9 cellular contexts compared by ENCODE assay signal in genomic region chr19:35031072-35031881, GRCh38. TPM values are rescaled to one million over a fixed set of nuclear protein-coding genes. Genes with fewer than 3 reads are reported as not detected.
DNase-seq lines count a peak whose midpoint lies in the region; ATAC-seq and TF ChIP-seq lines count a peak whose summit lies in the region.
"Had no signal": no experiment of that assay in that cellular context is flagged by ENCODE, and none has a peak within 500 bp of the region (broad histone marks: within the 10 kb centered on the region; RNA-seq: fewer than 3 reads in every experiment).

No MANE protein-coding gene starts in this region.

- no peak for TF ChIP-seq CTCF in Calu3 (IDR thresholded peaks at IDR 0.05; ENCODE audit: unreplicated experiment)
- TF ChIP-seq CTCF in mucosa of descending colon (IDR thresholded peaks at IDR 0.05), result no peak
- TF ChIP-seq CTCF in GM10248 (IDR thresholded peaks at IDR 0.05; ENCODE audit: control extremely low read depth, extremely low read depth, low read depth, missing control alignments), result no peak

- H3K27me3 Mint-ChIP-seq in Calu3 (ENCODE audit: unreplicated experiment), result peaks cover 42% of the 10 kb centered on the region
- peaks cover 0 to 6% of the 10 kb centered on the region in 2 donors for H3K27me3 Mint-ChIP-seq in effector memory CD8-positive, alpha-beta T cell

- H3K4me1 ChIP-seq in mucosa of descending colon (ENCODE audit: low read depth), result peaks cover 3% of the 10 kb centered on the region

- ATAC-seq in effector memory CD8-positive, alpha-beta T cell (replicated peaks), result no peak
- ATAC-seq in mucosa of descending colon, result no peak
- ATAC-seq in GM19328 (IDR thresholded peaks at IDR 0.05; ENCODE audit: unreplicated experiment), result no peak

- intact Hi-C loops in Calu3 (cut with micrococcal nuclease; ENCODE audit: unreplicated experiment), result no loop called here
- intact Hi-C loops in mucosa of descending colon (cut with DNase I, micrococcal nuclease), result no loop called here

- no peaks in the 10 kb centered on the region for H3K9me3 Mint-ChIP-seq in Calu3 (ENCODE audit: low read depth, unreplicated experiment)
- no peaks in the 10 kb centered on the region for H3K9me3 Mint-ChIP-seq in effector memory CD8-positive, alpha-beta T cell

- BruUV-seq in Calu3 (replicated peaks; lab: Mats Ljungman, UMichigan), result no TSS peak

- no peaks in the 10 kb centered on the region for H3K9me3 ChIP-seq in mucosa of descending colon
- H3K9me3 ChIP-seq: neutrophil had no signal

- H3K4me3 Mint-ChIP-seq in Calu3 (ENCODE audit: low read depth, unreplicated experiment), result peak overlapping the region; percentile 9
- peak overlapping the region; percentile 59 to 85 for H3K4me3 Mint-ChIP-seq in effector memory CD8-positive, alpha-beta T cell

- POLR2A ChIA-PET in GM10248 (lab: Yijun Ruan, JAX), result no interaction called here

- H3K27ac Mint-ChIP-seq in Calu3 (ENCODE audit: unreplicated experiment), result no peak overlapping the region
- peak overlapping the region; percentile 0 to 39 for H3K27ac Mint-ChIP-seq in effector memory CD8-positive, alpha-beta T cell

- peaks cover 31% of the 10 kb centered on the region for H3K36me3 Mint-ChIP-seq in Calu3 (ENCODE audit: insufficient read depth, unreplicated experiment)
- peaks cover 16% of the 10 kb centered on the region for H3K36me3 Mint-ChIP-seq in effector memory CD8-positive, alpha-beta T cell (ENCODE audit: insufficient read depth)

- no peaks in the 10 kb centered on the region for H3K36me3 ChIP-seq in mucosa of descending colon (ENCODE audit: low read depth)

- H3K4me1 Mint-ChIP-seq in Calu3 (ENCODE audit: low read depth, unreplicated experiment), result peaks cover 10% of the 10 kb centered on the region
- H3K4me1 Mint-ChIP-seq in effector memory CD8-positive, alpha-beta T cell (ENCODE audit: low read depth in 2 of 2), result peaks cover 6 to 15% of the 10 kb centered on the region in 2 donors

- no peak for DNase-seq in Calu3
- DNase-seq in NCI-H69 (lab: John Stamatoyannopoulos, UW), result peak; percentile 72
- DNase-seq in effector memory CD8-positive, alpha-beta T cell, result no peak
- DNase-seq in mucosa of descending colon, result no peak
- no peak for DNase-seq in HUDEP-2 (lab: John Stamatoyannopoulos, UW; ENCODE audit: unreplicated experiment in 76 of 76)
- DNase-seq in stimulated activated naive CD4-positive, alpha-beta T cell treated with Interleukin-2 at 50 U/mL for 16 hours (lab: John Stamatoyannopoulos, UW), result no peak
- no peak for DNase-seq in GM10248 (ENCODE audit: extremely low spot score)

- peak overlapping the region; percentile 6 for H3K4me3 ChIP-seq in mucosa of descending colon

- CTCF ChIA-PET in Calu3 (lab: Charles Lee), result interaction anchor here (0.6 kb wide), 1 partner anchor 28 kb away, joined by 9 read pairs; no protein-coding TSS in a partner anchor
- CTCF ChIA-PET in GM10248 (lab: Yijun Ruan, JAX), result interaction anchor here (0.6 to 1.2 kb wide), 2 partner anchors 13 to 154 kb away, joined by 3 to 4 read pairs; no protein-coding TSS in a partner anchor

RNA-seq across cellular contexts. Expression of gene SCN1B, which starts 1.0 kb away (rescaled TPM):
- total RNA-seq in Calu3 (2022) (1.4 and 2.1 TPM in 2 replicates), mucosa of descending colon (1 to 10 TPM; 1.6 to 8.8 (median 3.5) TPM)

RNA-seq across cellular contexts. Expression of gene HPN, which starts 10.2 kb away (rescaled TPM):
- total RNA-seq in Calu3 (2022) (1.4 and 2.2 TPM in 2 replicates), mucosa of descending colon (under 1 TPM in 2 of 3 donors, not detected in 1; 0.54 to 0.94 TPM)

RNA-seq across cellular contexts. Expression of gene GRAMD1A, which starts 31.2 kb away (rescaled TPM):
- total RNA-seq in Calu3 (2022) (114 and 126 TPM in 2 replicates), mucosa of descending colon (10 to 100 TPM; 32.5 to 53.1 (median 33.8) TPM)
